25 cellular contexts compared by ENCODE assay signal in genomic region chr11:126343051-126343450, GRCh38.
"Had no signal": no experiment of that assay in that cellular context is flagged by ENCODE, and none has a peak within 500 bp of the region (broad histone marks: within the 10 kb centered on the region; RNA-seq: fewer than 3 reads in every experiment).

No MANE protein-coding gene starts in this region.

- H3K4me1 ChIP-seq: parathyroid adenoma had no signal

- H3K9me3 Mint-ChIP-seq: activated CD4-positive, alpha-beta memory T cell treated with anti-CD3 and anti-CD28 coated beads for 36 hours; activated naive CD4-positive, alpha-beta T cell treated with anti-CD3 and anti-CD28 coated beads, Interleukin-2, amount 10 ng/mL, durations not matched to agents 7 days and 5 days; activated naive CD8-positive, alpha-beta T cell treated with anti-CD3 and anti-CD28 coated beads, Interleukin-2, amount 10 ng/mL, durations not matched to agents 7 days and 5 days; activated T-cell treated with anti-CD3 and anti-CD28 coated beads, Interleukin-2, amount 50 U/mL, for 24 hours; brain; immature natural killer cell; type B pancreatic cell had no signal

- H3K27me3 Mint-ChIP-seq: activated CD4-positive, alpha-beta memory T cell treated with anti-CD3 and anti-CD28 coated beads for 36 hours; activated naive CD4-positive, alpha-beta T cell treated with anti-CD3 and anti-CD28 coated beads, Interleukin-2, amount 10 ng/mL, durations not matched to agents 7 days and 5 days; activated naive CD8-positive, alpha-beta T cell treated with anti-CD3 and anti-CD28 coated beads, Interleukin-2, amount 10 ng/mL, durations not matched to agents 7 days and 5 days; activated T-cell treated with anti-CD3 and anti-CD28 coated beads, Interleukin-2, amount 50 U/mL, for 24 hours; brain; type B pancreatic cell had no signal

- H3K9me3 ChIP-seq: ascending aorta, lower lobe of right lung, psoas muscle, uterus had no signal

- H3K36me3 ChIP-seq: cardiac muscle cell, uterus had no signal

- H3K27ac Mint-ChIP-seq: activated naive CD4-positive, alpha-beta T cell treated with anti-CD3 and anti-CD28 coated beads, Interleukin-2, amount 10 ng/mL, durations not matched to agents 7 days and 5 days had no signal

- H3K4me3 Mint-ChIP-seq: activated CD4-positive, alpha-beta memory T cell treated with anti-CD3 and anti-CD28 coated beads for 36 hours; activated naive CD4-positive, alpha-beta T cell treated with anti-CD3 and anti-CD28 coated beads, Interleukin-2, amount 10 ng/mL, durations not matched to agents 7 days and 5 days; activated naive CD8-positive, alpha-beta T cell treated with anti-CD3 and anti-CD28 coated beads, Interleukin-2, amount 10 ng/mL, durations not matched to agents 7 days and 5 days; activated T-cell treated with anti-CD3 and anti-CD28 coated beads, Interleukin-2, amount 50 U/mL, for 24 hours; brain; immature natural killer cell; type B pancreatic cell had no signal

- DNase-seq: activated CD4-positive, alpha-beta memory T cell treated with anti-CD3 and anti-CD28 coated beads for 36 hours; activated CD4-positive, alpha-beta T cell treated with anti-CD3 and anti-CD28 coated beads for 48 hours; activated CD8-positive, alpha-beta memory T cell treated with anti-CD3 and anti-CD28 coated beads, Interleukin-2, amount 50 U/mL, for 48 hours; activated gamma-delta T cell; activated naive CD4-positive, alpha-beta T cell treated with anti-CD3 and anti-CD28 coated beads, Interleukin-2, amount 10 ng/mL, durations not matched to agents 7 days and 5 days; activated naive CD8-positive, alpha-beta T cell treated with anti-CD3 and anti-CD28 coated beads, Interleukin-2, amount 10 ng/mL, durations not matched to agents 7 days and 5 days; activated T-cell treated with anti-CD3 and anti-CD28 coated beads, Interleukin-2, amount 50 U/mL, for 24 hours; cortex of kidney; foreskin fibroblast; head of caudate nucleus; hippocampal formation; immature natural killer cell; lower lobe of right lung; mesendoderm; nucleus accumbens; stimulated activated naive CD8-positive, alpha-beta T cell treated with anti-CD3 and anti-CD28 coated beads, Interleukin-15, Interleukin-2, amounts not matched to agents 100 U/mL and 50 U/mL, for 24 hours; uterus had no signal

- H3K4me3 ChIP-seq: ascending aorta, cardiac muscle cell, lower lobe of right lung, psoas muscle, uterus had no signal

- H3K27ac ChIP-seq: ascending aorta, cardiac muscle cell, lower lobe of right lung, parathyroid adenoma, psoas muscle, uterus, VCaP had no signal

- H3K27me3 ChIP-seq: ascending aorta, cardiac muscle cell, uterus had no signal

- ATAC-seq: left lobe of liver; lower lobe of right lung; psoas muscle; stimulated activated naive CD8-positive, alpha-beta T cell treated with anti-CD3 and anti-CD28 coated beads, Interleukin-15, Interleukin-2, amounts not matched to agents 100 U/mL and 50 U/mL, for 24 hours had no signal
